In genomic region chr4:93983133-93983532, GRCh38 we compare ENCODE assay signal across 13 cellular contexts.
DNase-seq lines count a peak whose midpoint lies in the region; ATAC-seq and TF ChIP-seq lines count a peak whose summit lies in the region.
"Had no signal": no experiment of that assay in that cellular context is flagged by ENCODE, and none has a peak within 500 bp of the region (broad histone marks: within the 10 kb centered on the region; RNA-seq: fewer than 3 reads in every experiment).

No MANE protein-coding gene starts in this region.

- no peak for TF ChIP-seq POLR2A in GM18505 (IDR thresholded peaks at IDR 0.05; ENCODE audit: borderline replicate concordance, extremely low read depth, insufficient read depth, insufficient read length)

- ATAC-seq in GM18505 (IDR thresholded peaks at IDR 0.05; ENCODE audit: unreplicated experiment) (peak; percentile 91), GM19455 (IDR thresholded peaks at IDR 0.05; ENCODE audit: unreplicated experiment) (peak; percentile 96), HG02852 (IDR thresholded peaks at IDR 0.05; ENCODE audit: unreplicated experiment) (peak; percentile 98), HG03460 (IDR thresholded peaks at IDR 0.05; ENCODE audit: unreplicated experiment) (peak; percentile 91)

- DNase-seq in activated naive CD4-positive, alpha-beta T cell treated with anti-CD3 and anti-CD28 coated beads, Interleukin-2, amount 50 U/mL, for 16 hours = no peak
- DNase-seq in GM03348 (ENCODE audit: low spot score) (no peak), KG1 (lab: John Stamatoyannopoulos, UW) (no peak), NCI-H226 (no peak)
- DNase-seq: AML-193, amniotic stem cell, left ventricle myocardium inferior, NCI-H1105 treated with DMSO at 0.1 percent for 48 hours, OCI-M1 had no signal
